Comparison of ENCODE assay signal across 25 cellular contexts in genomic region chr13:20177049-20177831, GRCh38. TPM values are rescaled to one million over a fixed set of nuclear protein-coding genes. Genes with fewer than 3 reads are reported as not detected.
DNase-seq lines count a peak whose midpoint lies in the region; ATAC-seq and TF ChIP-seq lines count a peak whose summit lies in the region.
"Had no signal": no experiment of that assay in that cellular context is flagged by ENCODE, and none has a peak within 500 bp of the region (broad histone marks: within the 10 kb centered on the region; RNA-seq: fewer than 3 reads in every experiment).

No MANE protein-coding gene starts in this region.

- no peak overlapping the region for H3K27ac ChIP-seq in mesenchymal stem cell (ENCODE audit: low read length, poor library complexity, severe bottlenecking)
- H3K27ac ChIP-seq: right lobe of liver, SJCRH30, tibial artery, WERI-Rb-1 had no signal

- H2BK12ac ChIP-seq in mesenchymal stem cell (ENCODE audit: low read length in 2 of 2) = no peak overlapping the region

- H4K91ac ChIP-seq in mesenchymal stem cell (ENCODE audit: low read length) = no peak overlapping the region

- no peak overlapping the region for H2BK120ac ChIP-seq in mesenchymal stem cell (ENCODE audit: low read depth, low read length)

- no peak overlapping the region for H3K4ac ChIP-seq in mesenchymal stem cell (ENCODE audit: low read depth in 1 of 2, low read length in 2 of 2)

- peak overlapping the region; percentile 41 for H3K9ac ChIP-seq in mesenchymal stem cell (ENCODE audit: low read length)

- H3K4me3 ChIP-seq in AG10803 (ENCODE audit: low read length) (0 out of 2 replicates have a peak overlapping the region, but pooled peaks have one; percentile 33), epithelial cell of proximal tubule (ENCODE audit: low read depth, low read length) (peak overlapping the region; percentile 30), mesenchymal stem cell (ENCODE audit: insufficient read depth in 1 of 2, low read depth in 1 of 2, low read length in 2 of 2) (peak overlapping the region in 1 of 2 experiments; percentile 55), MG63 (no peak overlapping the region)
- H3K4me3 ChIP-seq: SJCRH30, tibial artery had no signal

- no peaks in the 10 kb centered on the region for H3K79me1 ChIP-seq in mesenchymal stem cell (replicated peaks; ENCODE audit: low read length, poor library complexity, severe bottlenecking)

- no peak overlapping the region for H3K14ac ChIP-seq in mesenchymal stem cell (ENCODE audit: low read length in 2 of 2)

- no peak overlapping the region for H3K23ac ChIP-seq in mesenchymal stem cell (ENCODE audit: low read length in 2 of 2)

- no peaks in the 10 kb centered on the region for H3K9me3 ChIP-seq in mesenchymal stem cell (ENCODE audit: control insufficient read depth, low read length)
- H3K9me3 ChIP-seq in MG63 = no peaks in the 10 kb centered on the region
- H3K9me3 ChIP-seq: right lobe of liver, SJCRH30, tibial artery had no signal

- H4K8ac ChIP-seq in mesenchymal stem cell (ENCODE audit: low read length) = no peak overlapping the region

- DNase-seq in AG10803 (ENCODE audit: low read depth) (no peak), epithelial cell of proximal tubule (ENCODE audit: low read depth) (no peak), mesenchymal stem cell (no peak), NCI-H1436 treated with DMSO at 0.1 percent for 48 hours (lab: John Stamatoyannopoulos, UW) (no peak), MG63 (no peak)
- DNase-seq in activated naive CD4-positive, alpha-beta T cell (lab: John Stamatoyannopoulos, UW) = no peak
- DNase-seq: activated CD4-positive, alpha-beta T cell treated with anti-CD3 and anti-CD28 coated beads, Interleukin-2, amount 50 U/mL, for 1 hour; CD4-positive, alpha-beta T cell; central memory CD4-positive, alpha-beta T cell; DMS153; MM.1S; naive B cell; NCI-H1694 treated with DMSO at 0.1 percent for 48 hours; NCI-H2227 treated with DMSO at 0.1 percent for 48 hours; right lobe of liver; SJCRH30; stimulated activated CD4-positive, alpha-beta T cell treated with anti-CD3 and anti-CD28 coated beads, Interleukin-2, amount 100 ng/mL, for 24 hours; stimulated activated naive CD4-positive, alpha-beta T cell treated with Interleukin-2 at 50 U/mL for 16 hours; T-helper 17 cell; tibial artery; WERI-Rb-1 had no signal

- no peak overlapping the region for H3K18ac ChIP-seq in mesenchymal stem cell (ENCODE audit: low read depth in 1 of 2, low read length in 2 of 2)

- H3K27me3 ChIP-seq in mesenchymal stem cell (ENCODE audit: control insufficient read depth in 1 of 2, insufficient read depth in 1 of 2, low read length in 2 of 2) = peaks cover 8 to 22% of the 10 kb centered on the region in 2 experiments
- no peaks in the 10 kb centered on the region for H3K27me3 ChIP-seq in MG63
- H3K27me3 ChIP-seq: right lobe of liver, SJCRH30 had no signal

- no peak overlapping the region for H2BK5ac ChIP-seq in mesenchymal stem cell (ENCODE audit: low read depth, low read length, poor library complexity, severe bottlenecking)

- H3K4me1 ChIP-seq in mesenchymal stem cell (ENCODE audit: control insufficient read depth, insufficient read depth, low read depth, low read length) = peaks cover 9% of the 10 kb centered on the region
- H3K4me1 ChIP-seq: SJCRH30 had no signal

- no peak for TF ChIP-seq CTCF in AG10803 (conservative IDR thresholded peaks at IDR 0.05; ENCODE audit: low read length)
- no peak for TF ChIP-seq CTCF in epithelial cell of proximal tubule (conservative IDR thresholded peaks at IDR 0.05; ENCODE audit: low read depth, low read length)

- ATAC-seq in SK-N-SH treated with all-trans-retinoic acid at 6 μM for 48 hours = peak; percentile 27
- ATAC-seq in HG02973 (IDR thresholded peaks at IDR 0.05; ENCODE audit: unreplicated experiment) = no peak
- ATAC-seq: esophagus mucosa, T-helper 17 cell had no signal

- WGBS in mesenchymal stem cell = 95% methylated on average over 67 of the region's 67 CpGs

- no peak overlapping the region for H2AFZ ChIP-seq in mesenchymal stem cell (ENCODE audit: low read depth, low read length)

- H3K4me2 ChIP-seq in mesenchymal stem cell (ENCODE audit: low read length, poor library complexity, severe bottlenecking) = no peak overlapping the region

- no peak overlapping the region for H2AK5ac ChIP-seq in mesenchymal stem cell (ENCODE audit: low read length, severe bottlenecking)

- peaks cover 0 to 3% of the 10 kb centered on the region in 2 experiments for H3K36me3 ChIP-seq in mesenchymal stem cell (ENCODE audit: control insufficient read depth in 1 of 2, insufficient read depth in 2 of 2, low read depth in 1 of 2, low read length in 2 of 2)
- H3K36me3 ChIP-seq in MG63 = no peaks in the 10 kb centered on the region
- H3K36me3 ChIP-seq: right lobe of liver, SJCRH30, tibial artery, WERI-Rb-1 had no signal

- no peak overlapping the region for H2BK15ac ChIP-seq in mesenchymal stem cell (ENCODE audit: low read depth, poor library complexity, severe bottlenecking)

TF ChIP-seq in SK-N-SH treated with all-trans-retinoic acid at 6 μM for 48 hours, 23 proteins besides CTCF, POLR2A, EP300 and RAD21:
- TF ChIP-seq CSDC2 (CRISPR knock-in tag; IDR thresholded peaks at IDR 0.05) (no peak), ZC3H10 (CRISPR knock-in tag; IDR thresholded peaks at IDR 0.05) (no peak), ZNF8 (CRISPR knock-in tag; IDR thresholded peaks at IDR 0.05) (no peak), ESRRG (CRISPR knock-in tag; IDR thresholded peaks at IDR 0.05) (no peak), ZFP30 (CRISPR knock-in tag; IDR thresholded peaks at IDR 0.05) (no peak), POU6F1 (CRISPR knock-in tag; IDR thresholded peaks at IDR 0.05; ENCODE audit: borderline replicate concordance, low read depth) (no peak), CREB5 (CRISPR knock-in tag; IDR thresholded peaks at IDR 0.05; ENCODE audit: low read depth) (no peak), BACH2 (CRISPR knock-in tag; IDR thresholded peaks at IDR 0.05; ENCODE audit: borderline replicate concordance) (no peak)
TF ChIP-seq in SK-N-SH treated with all-trans-retinoic acid at 6 μM for 48 hours: peak in this region for 0.

RNA-seq across cellular contexts. Expression of gene GJB2, which starts 15.5 kb away (rescaled TPM):
- 5.1 and 5.7 TPM in 2 replicates for total RNA-seq in epithelial cell of proximal tubule
- 0.01 TPM for polyA plus RNA-seq in mesenchymal stem cell (2013, experiment 1 of 2)
- polyA plus RNA-seq in mesenchymal stem cell (2013, experiment 2 of 2) = 0.01 TPM
- 0.13 TPM in 1 of 2 replicates, not detected in the other for total RNA-seq in MG63 (2014; rRNA removed; shearing (Covaris generic); ENCODE audit: low replicate concordance)
- total RNA-seq: SJCRH30, T-helper 17 cell had no signal

RNA-seq across cellular contexts. Expression of gene GJA3, which starts 16.4 kb away (rescaled TPM):
- total RNA-seq in epithelial cell of proximal tubule = 0.14 and 0.58 TPM in 2 replicates
- 0.03 TPM for polyA plus RNA-seq in mesenchymal stem cell (2013, experiment 1 of 2)
- 0.03 TPM for polyA plus RNA-seq in mesenchymal stem cell (2013, experiment 2 of 2)
- 2.3 and 3.3 TPM in 2 replicates for total RNA-seq in MG63 (2014; rRNA removed; shearing (Covaris generic); ENCODE audit: low replicate concordance)
- total RNA-seq: CD4-positive, alpha-beta T cell; osteocyte; SJCRH30 had no signal

RNA-seq across cellular contexts. Expression of gene GJB6, which starts 54.9 kb away (rescaled TPM):
- 0.29 TPM in 1 of 2 replicates, not detected in the other for total RNA-seq in epithelial cell of proximal tubule
- not detected for polyA plus RNA-seq in mesenchymal stem cell (2013, experiment 1 of 2)
- polyA plus RNA-seq in mesenchymal stem cell (2013, experiment 2 of 2) = not detected
- not detected in 2 replicates for total RNA-seq in MG63 (2014; rRNA removed; shearing (Covaris generic); ENCODE audit: low replicate concordance)
- total RNA-seq: osteocyte, right lobe of liver, SJCRH30 had no signal
